11 cellular contexts compared by ENCODE assay signal in genomic region chr11:67731583-67731982, GRCh38. TPM values are rescaled to one million over a fixed set of nuclear protein-coding genes. Genes with fewer than 3 reads are reported as not detected.
DNase-seq lines count a peak whose midpoint lies in the region; TF ChIP-seq lines count a peak whose summit lies in the region.
"Had no signal": no experiment of that assay in that cellular context is flagged by ENCODE, and none has a peak within 500 bp of the region (broad histone marks: within the 10 kb centered on the region; RNA-seq: fewer than 3 reads in every experiment).

No MANE protein-coding gene starts in this region.

- H3K27ac ChIP-seq in A673 (ENCODE audit: low read depth, low read length, poor library complexity, severe bottlenecking) (no peak overlapping the region), OCI-LY7 (ENCODE audit: low read depth, low read length, poor library complexity, severe bottlenecking) (peak overlapping the region; percentile 17), Karpas-422 (ENCODE audit: low read length) (no peak overlapping the region)
- H3K27ac ChIP-seq in CD8-positive, alpha-beta memory T cell (ENCODE audit: low read depth, low read length) = no peak overlapping the region
- H3K27ac ChIP-seq: gastroesophageal sphincter, thoracic aorta had no signal

- DNase-seq in A673 (ENCODE audit: low spot score) (peak; percentile 33), OCI-LY7 (ENCODE audit: low spot score) (peak; percentile 17), iPS-NIHi7 (ENCODE audit: extremely low spot score) (peak; percentile 10), H4 (ENCODE audit: low spot score) (no peak), Karpas-422 (no peak), islet precursor cell (no peak), amygdala (lab: John Stamatoyannopoulos, UW) (no peak)
- DNase-seq in CD8-positive, alpha-beta memory T cell = no peak

- peaks cover 7 to 10% (median 8%) of the 10 kb centered on the region in 3 donors for H3K4me1 Mint-ChIP-seq in CD8-positive, alpha-beta memory T cell

- H3K27ac Mint-ChIP-seq in CD8-positive, alpha-beta memory T cell = peak overlapping the region in 2 of 8 donors; percentile 61 to 85

- H3K4me3 Mint-ChIP-seq in CD8-positive, alpha-beta memory T cell = peak overlapping the region; percentile 45 to 85 (median 66)

- H2AFZ ChIP-seq in OCI-LY7 (ENCODE audit: low read length) = peak overlapping the region; percentile 67
- H2AFZ ChIP-seq in Karpas-422 (ENCODE audit: low read length) = no peak overlapping the region

- H3K27me3 ChIP-seq in A673 (replicated peaks; ENCODE audit: insufficient read depth, low read depth, low read length, poor library complexity) (no peaks in the 10 kb centered on the region), Karpas-422 (ENCODE audit: low read length) (no peaks in the 10 kb centered on the region)
- H3K27me3 ChIP-seq in CD8-positive, alpha-beta memory T cell (ENCODE audit: insufficient read depth, low read length, poor library complexity, severe bottlenecking) = no peaks in the 10 kb centered on the region

- no peak overlapping the region for H3K9ac ChIP-seq in Karpas-422 (ENCODE audit: low read length)

- H4K20me1 ChIP-seq in OCI-LY7 (ENCODE audit: insufficient read depth, low read length) = no peaks in the 10 kb centered on the region
- H4K20me1 ChIP-seq in Karpas-422 (ENCODE audit: insufficient read depth, low read depth, low read length) = no peaks in the 10 kb centered on the region

- H3K4me1 ChIP-seq in A673 (ENCODE audit: insufficient read depth, low read length, poor library complexity, severe bottlenecking) (no peaks in the 10 kb centered on the region), OCI-LY7 (ENCODE audit: insufficient read depth, low read length, poor library complexity, severe bottlenecking) (peaks cover 8% of the 10 kb centered on the region), Karpas-422 (ENCODE audit: low read length) (no peaks in the 10 kb centered on the region)
- H3K4me1 ChIP-seq in CD8-positive, alpha-beta memory T cell (ENCODE audit: insufficient read depth, low read length) = peaks cover 6% of the 10 kb centered on the region

- no peaks in the 10 kb centered on the region for H3K36me3 ChIP-seq in A673 (ENCODE audit: insufficient read depth, low read length, poor library complexity, severe bottlenecking)
- H3K36me3 ChIP-seq in CD8-positive, alpha-beta memory T cell (ENCODE audit: insufficient read depth, low read length) = no peaks in the 10 kb centered on the region
- no peaks in the 10 kb centered on the region for H3K36me3 ChIP-seq in OCI-LY7 (ENCODE audit: insufficient read depth, low read length)
- H3K36me3 ChIP-seq in Karpas-422 (ENCODE audit: insufficient read depth, low read length) = no peaks in the 10 kb centered on the region
- H3K36me3 ChIP-seq: gastroesophageal sphincter, thoracic aorta had no signal

- peaks cover 9 to 42% of the 10 kb centered on the region in 2 donors for H3K27me3 Mint-ChIP-seq in CD8-positive, alpha-beta memory T cell

- POLR2A ChIA-PET in A673 (lab: Charles Lee; ENCODE audit: low non-redundant PET) (no interaction called here), OCI-LY7 (lab: Charles Lee) (no interaction called here)
- POLR2A ChIA-PET in CD8-positive, alpha-beta memory T cell (lab: Charles Lee) = no interaction called here

- peak overlapping the region; percentile 58 for H3K4me2 ChIP-seq in OCI-LY7 (ENCODE audit: low read length)
- no peak overlapping the region for H3K4me2 ChIP-seq in Karpas-422 (ENCODE audit: low read depth, low read length, poor library complexity, severe bottlenecking)

- CTCF ChIA-PET in A673 (lab: Charles Lee) (no interaction called here), OCI-LY7 (lab: Charles Lee; ENCODE audit: unreplicated experiment) (no interaction called here)
- CTCF ChIA-PET in CD8-positive, alpha-beta memory T cell (lab: Charles Lee) = no interaction called here

- BruUV-seq in A673 (replicated peaks; lab: Mats Ljungman, UMichigan) = no TSS peak
- BruUV-seq in OCI-LY7 (replicated peaks; lab: Mats Ljungman, UMichigan) = no TSS peak

- H3K9me2 ChIP-seq in OCI-LY7 (ENCODE audit: insufficient read depth, low read length) = no peaks in the 10 kb centered on the region
- H3K9me2 ChIP-seq in Karpas-422 (replicated peaks; ENCODE audit: insufficient read depth, low read length) = no peaks in the 10 kb centered on the region

- H3K79me2 ChIP-seq in OCI-LY7 (ENCODE audit: insufficient read depth, low read depth, low read length) = no peaks in the 10 kb centered on the region
- H3K79me2 ChIP-seq in Karpas-422 (ENCODE audit: low read length) = no peaks in the 10 kb centered on the region

- H3K36me3 Mint-ChIP-seq in CD8-positive, alpha-beta memory T cell = no peaks in the 10 kb centered on the region

- H3K4me3 ChIP-seq in A673 (ENCODE audit: low read depth, low read length, poor library complexity, severe bottlenecking) (peak overlapping the region; percentile 46), OCI-LY7 (ENCODE audit: low read depth, low read length, poor library complexity, severe bottlenecking) (peak overlapping the region; percentile 67), Karpas-422 (ENCODE audit: low read length) (no peak overlapping the region)
- H3K4me3 ChIP-seq in CD8-positive, alpha-beta memory T cell (ENCODE audit: low read length) = peak overlapping the region; percentile 34
- H3K4me3 ChIP-seq: thoracic aorta had no signal

- H3K9me3 Mint-ChIP-seq in CD8-positive, alpha-beta memory T cell = no peaks in the 10 kb centered on the region

- TF ChIP-seq CTCF in A673 (conservative IDR thresholded peaks at IDR 0.05; ENCODE audit: low read depth, low read length) = no peak
- TF ChIP-seq CTCF in OCI-LY7 (conservative IDR thresholded peaks at IDR 0.05; ENCODE audit: low read length) = no peak

- intact Hi-C loops in A673 (cut with micrococcal nuclease; ENCODE audit: unreplicated experiment) = no loop called here
- intact Hi-C loops in OCI-LY7 (cut with micrococcal nuclease; ENCODE audit: unreplicated experiment) = no loop called here

- H3K9me3 ChIP-seq in A673 (ENCODE audit: low read depth, low read length, poor library complexity, severe bottlenecking) = no peaks in the 10 kb centered on the region
- H3K9me3 ChIP-seq in CD8-positive, alpha-beta memory T cell (ENCODE audit: low read length) = no peaks in the 10 kb centered on the region
- H3K9me3 ChIP-seq in OCI-LY7 (ENCODE audit: low read length) = no peaks in the 10 kb centered on the region
- H3K9me3 ChIP-seq in Karpas-422 (ENCODE audit: low read length) = no peaks in the 10 kb centered on the region
- H3K9me3 ChIP-seq: gastroesophageal sphincter, thoracic aorta had no signal

RNA-seq across cellular contexts. Expression of gene ALDH3B2, which starts 57.2 kb away (rescaled TPM):
- total RNA-seq in A673 (2021) (not detected in 2 replicates), OCI-LY7 (2022) (8.0 and 8.3 TPM in 2 replicates)
- not detected for total RNA-seq in CD8-positive, alpha-beta memory T cell
- not detected for polyA plus RNA-seq in CD8-positive, alpha-beta memory T cell
- 1.5 and 2.9 TPM in 2 replicates for total RNA-seq in OCI-LY7 (2014; rRNA removed; shearing (Covaris generic))
- total RNA-seq in H4 (2014; rRNA removed; shearing (Covaris generic)) = not detected in 2 replicates
- 1.6 and 1.8 TPM in 2 replicates for total RNA-seq in Karpas-422 (2014; rRNA removed; shearing (Covaris generic); ENCODE audit: low replicate concordance)
- total RNA-seq: HT-29, thoracic aorta had no signal

Comparison
In these comparisons a context has a peak if more than half of its experiments do, and no peak if none do; other contexts are left out.
1. DNase-seq: peak in A673 (single experiment), OCI-LY7 (single experiment) and iPS-NIHi7 (single experiment); none in CD8-positive, alpha-beta memory T cell (0 of 5), H4 (single experiment), Karpas-422 (single experiment), islet precursor cell (single experiment) and amygdala (0 of 56).